ENCODE assay signal across 1 cellular context in genomic region chr6:159761873-159762680, GRCh38.
TF ChIP-seq lines count a peak whose summit lies in the region.

ACAT2 (plus strand) TSS chr6:159762045; CDS start chr6:159762088, 43 bp downstream.

TF ChIP-seq in K562, 482 proteins besides CTCF, POLR2A, EP300 and RAD21 (continued from another document and continues in another):
- TF ChIP-seq MGA (IDR thresholded peaks at IDR 0.05), result peak; percentile 53; the same call in 1 of the 2 replicates
- no peak for TF ChIP-seq BRD4 (IDR thresholded peaks at IDR 0.05)
- no peak; the same call in 1 of the 2 replicates for TF ChIP-seq THRB (CRISPR knock-in tag; conservative IDR thresholded peaks at IDR 0.05)
- 0 out of 2 replicates have a peak, but pooled peaks have one; percentile 20 for TF ChIP-seq HIVEP1 (CRISPR knock-in tag; IDR thresholded peaks at IDR 0.05)
- TF ChIP-seq CREM (IDR thresholded peaks at IDR 0.05; ENCODE audit: low read depth), result peak; percentile 85
- TF ChIP-seq ZNF274 (IDR thresholded peaks at IDR 0.05; ENCODE audit: borderline replicate concordance, low read depth, low read length), result no peak
- TF ChIP-seq RFX5 (IDR thresholded peaks at IDR 0.05; ENCODE audit: low read depth, low read length), result peak; percentile 47
- TF ChIP-seq TFAM (CRISPR knock-in tag; conservative IDR thresholded peaks at IDR 0.05), result no peak
- TF ChIP-seq GTF2E2 (tag; IDR thresholded peaks at IDR 0.05), result no peak
- no peak for TF ChIP-seq POLR2H (tag; IDR thresholded peaks at IDR 0.05; ENCODE audit: low read depth)
- TF ChIP-seq MAX (CRISPR knock-in tag; IDR thresholded peaks at IDR 0.05), result peak; percentile 70
- no peak for TF ChIP-seq USF2 (CRISPR knock-in tag; IDR thresholded peaks at IDR 0.05)
- no peak for TF ChIP-seq ZNF398 (CRISPR knock-in tag; IDR thresholded peaks at IDR 0.05)
- TF ChIP-seq ZNF318 (IDR thresholded peaks at IDR 0.05; ENCODE audit: borderline replicate concordance in 1 of 2, low read depth in 1 of 2), result no peak
- no peak for TF ChIP-seq SNIP1 (IDR thresholded peaks at IDR 0.05; ENCODE audit: low read depth)
- TF ChIP-seq ETV5 (CRISPR knock-in tag; IDR thresholded peaks at IDR 0.05; ENCODE audit: low read depth), result no peak
- TF ChIP-seq DMBX1 (CRISPR knock-in tag; IDR thresholded peaks at IDR 0.05; ENCODE audit: borderline replicate concordance), result no peak
- 0 out of 2 replicates have a peak, but pooled peaks have one; percentile 62 for TF ChIP-seq ZNF592 (IDR thresholded peaks at IDR 0.05)
- TF ChIP-seq L3MBTL2 (IDR thresholded peaks at IDR 0.05), result peak; percentile 83
- no peak for TF ChIP-seq RUNX1 (IDR thresholded peaks at IDR 0.05; ENCODE audit: low read depth)
